Comparison of ENCODE assay signal across 29 cellular contexts in genomic region chr12:10169094-10169493, GRCh38. TPM values are rescaled to one million over a fixed set of nuclear protein-coding genes. Genes with fewer than 3 reads are reported as not detected.
DNase-seq lines count a peak whose midpoint lies in the region; ATAC-seq and TF ChIP-seq lines count a peak whose summit lies in the region.
"Had no signal": no experiment of that assay in that cellular context is flagged by ENCODE, and none has a peak within 500 bp of the region (broad histone marks: within the 10 kb centered on the region; RNA-seq: fewer than 3 reads in every experiment).

No MANE protein-coding gene starts in this region.

- no peaks in the 10 kb centered on the region for H3K9me3 Mint-ChIP-seq in HFFc6
- no peaks in the 10 kb centered on the region for H3K9me3 Mint-ChIP-seq in activated T-cell treated with anti-CD3 and anti-CD28 coated beads, Interleukin-2, amount 50 U/mL, for 24 hours
- no peaks in the 10 kb centered on the region for H3K9me3 Mint-ChIP-seq in activated T-cell treated with anti-CD3 and anti-CD28 coated beads, Interleukin-2, amount 50 U/mL, for 4 hours
- H3K9me3 Mint-ChIP-seq: memory B cell; naive B cell; stimulated activated memory B cell treated with anti-CD40 and anti-IgM and Interleukin-4, amounts not matched to agents 10 μg/mL and 1 μg/mL and 100 μg/mL, for 72 hours; T-helper 1 cell treated with Interleukin-12 subunit alpha and Interleukin-12 subunit beta and Interleukin-4 antibody, amounts not matched to agents 30 μg/mL and 1 μg/mL, for 36 hours had no signal

- intact Hi-C loops in Right ventricle myocardium inferior (cut with DNase I): no loop called here

- no peaks in the 10 kb centered on the region for H3K9me3 ChIP-seq in adipocyte (ENCODE audit: control insufficient read depth, low read length)
- H3K9me3 ChIP-seq: heart left ventricle, suprapubic skin had no signal

- H3K9ac ChIP-seq in adipocyte (ENCODE audit: low read length): no peak overlapping the region
- H3K9ac ChIP-seq: KMS-11 had no signal

- peaks cover 2% of the 10 kb centered on the region; the same call in 1 of the 2 replicates for H3K27me3 Mint-ChIP-seq in HFFc6 (ENCODE audit: insufficient read depth)
- peaks cover 9% of the 10 kb centered on the region for H3K27me3 Mint-ChIP-seq in activated T-cell treated with anti-CD3 and anti-CD28 coated beads, Interleukin-2, amount 50 U/mL, for 24 hours
- peaks cover 17% of the 10 kb centered on the region for H3K27me3 Mint-ChIP-seq in activated T-cell treated with anti-CD3 and anti-CD28 coated beads, Interleukin-2, amount 50 U/mL, for 4 hours (ENCODE audit: low read depth)

- H3K36me3 ChIP-seq in adipocyte (ENCODE audit: control insufficient read depth, insufficient read depth, low read length, severe bottlenecking): no peaks in the 10 kb centered on the region
- H3K36me3 ChIP-seq: heart left ventricle, suprapubic skin had no signal

- TF ChIP-seq CTCF in HFFc6 (IDR thresholded peaks at IDR 0.05): no peak

- H3K4me3 Mint-ChIP-seq in HFFc6: peak overlapping the region; percentile 75
- no peak overlapping the region for H3K4me3 Mint-ChIP-seq in activated T-cell treated with anti-CD3 and anti-CD28 coated beads, Interleukin-2, amount 50 U/mL, for 24 hours
- H3K4me3 Mint-ChIP-seq in activated T-cell treated with anti-CD3 and anti-CD28 coated beads, Interleukin-2, amount 50 U/mL, for 4 hours: no peak overlapping the region
- H3K4me3 Mint-ChIP-seq: memory B cell; naive B cell; stimulated activated memory B cell treated with anti-CD40 and anti-IgM and Interleukin-4, amounts not matched to agents 10 μg/mL and 1 μg/mL and 100 μg/mL, for 72 hours; T-helper 1 cell treated with Interleukin-12 subunit alpha and Interleukin-12 subunit beta and Interleukin-4 antibody, amounts not matched to agents 30 μg/mL and 1 μg/mL, for 36 hours had no signal

- peak overlapping the region; percentile 76 for H3K27ac Mint-ChIP-seq in HFFc6
- no peak overlapping the region for H3K27ac Mint-ChIP-seq in activated T-cell treated with anti-CD3 and anti-CD28 coated beads, Interleukin-2, amount 50 U/mL, for 24 hours
- H3K27ac Mint-ChIP-seq: memory B cell; stimulated activated memory B cell treated with anti-CD40 and anti-IgM and Interleukin-4, amounts not matched to agents 10 μg/mL and 1 μg/mL and 100 μg/mL, for 72 hours; T-helper 1 cell treated with Interleukin-12 subunit alpha and Interleukin-12 subunit beta and Interleukin-4 antibody, amounts not matched to agents 30 μg/mL and 1 μg/mL, for 36 hours had no signal

- no peak for ATAC-seq in Right ventricle myocardium inferior
- no peak for ATAC-seq in activated T-cell treated with anti-CD3 and anti-CD28 coated beads, Interleukin-2, amount 50 U/mL, for 4 hours
- ATAC-seq: heart left ventricle; left cardiac atrium; stimulated activated memory B cell treated with anti-CD40 and anti-IgM and Interleukin-4, amounts not matched to agents 10 μg/mL and 1 μg/mL and 100 μg/mL, for 72 hours had no signal

- peaks cover 74% of the 10 kb centered on the region for H3K4me1 Mint-ChIP-seq in HFFc6 (ENCODE audit: low read depth)
- H3K4me1 Mint-ChIP-seq in activated T-cell treated with anti-CD3 and anti-CD28 coated beads, Interleukin-2, amount 50 U/mL, for 24 hours (ENCODE audit: low read depth): no peaks in the 10 kb centered on the region
- H3K4me1 Mint-ChIP-seq in activated T-cell treated with anti-CD3 and anti-CD28 coated beads, Interleukin-2, amount 50 U/mL, for 4 hours (ENCODE audit: low read depth): no peaks in the 10 kb centered on the region
- H3K4me1 Mint-ChIP-seq: memory B cell; naive B cell; stimulated activated memory B cell treated with anti-CD40 and anti-IgM and Interleukin-4, amounts not matched to agents 10 μg/mL and 1 μg/mL and 100 μg/mL, for 72 hours had no signal

- DNase-seq in AG08395 (ENCODE audit: low spot score) (peak; percentile 51), HFFc6 (peak; percentile 45), adipocyte (ENCODE audit: low read depth) (peak; percentile 52), iris pigment epithelial cell (ENCODE audit: low read depth) (peak; percentile 71), Right ventricle myocardium inferior (ENCODE audit: missing footprints) (no peak), NK-92 (lab: John Stamatoyannopoulos, UW; ENCODE audit: unreplicated experiment) (no peak)
- DNase-seq in activated T-cell treated with anti-CD3 and anti-CD28 coated beads, Interleukin-2, amount 50 U/mL, for 24 hours: no peak
- no peak for DNase-seq in activated T-cell treated with anti-CD3 and anti-CD28 coated beads, Interleukin-2, amount 50 U/mL, for 4 hours
- DNase-seq: activated CD4-positive, alpha-beta T cell treated with anti-CD3 and anti-CD28 coated beads for 4 hours; activated CD8-positive, alpha-beta memory T cell treated with anti-CD3 and anti-CD28 coated beads for 24 hours; activated naive CD4-positive, alpha-beta T cell; activated T-cell treated with anti-CD3 and anti-CD28 coated beads, Interleukin-2, amount 50 U/mL, for 1 hour; anterior cingulate cortex; central memory CD4-positive, alpha-beta T cell; DMS79 treated with DMSO at 0.1 percent for 48 hours; heart left ventricle; left cardiac atrium; naive B cell; NCI-H1694; NCI-H2171; NCI-H524; occipital lobe; stimulated activated CD4-positive, alpha-beta T cell treated with anti-CD3 and anti-CD28 coated beads, Interleukin-4, amount 100 ng/mL, for 1 hour had no signal

- peaks cover 8% of the 10 kb centered on the region for H3K4me1 ChIP-seq in adipocyte (ENCODE audit: control insufficient read depth, insufficient read depth, low read length)
- H3K4me1 ChIP-seq: suprapubic skin had no signal

- peaks cover 10% of the 10 kb centered on the region for H3K36me3 Mint-ChIP-seq in HFFc6 (ENCODE audit: low read depth)
- no peaks in the 10 kb centered on the region for H3K36me3 Mint-ChIP-seq in activated T-cell treated with anti-CD3 and anti-CD28 coated beads, Interleukin-2, amount 50 U/mL, for 24 hours (ENCODE audit: low read depth)
- no peaks in the 10 kb centered on the region for H3K36me3 Mint-ChIP-seq in activated T-cell treated with anti-CD3 and anti-CD28 coated beads, Interleukin-2, amount 50 U/mL, for 4 hours (ENCODE audit: insufficient read depth)
- H3K36me3 Mint-ChIP-seq: memory B cell; naive B cell; stimulated activated memory B cell treated with anti-CD40 and anti-IgM and Interleukin-4, amounts not matched to agents 10 μg/mL and 1 μg/mL and 100 μg/mL, for 72 hours had no signal

- no peaks in the 10 kb centered on the region for H3K27me3 ChIP-seq in adipocyte (replicated peaks; ENCODE audit: control insufficient read depth, insufficient read depth, low read length)
- H3K27me3 ChIP-seq: heart left ventricle, suprapubic skin had no signal

- H3K4me3 ChIP-seq in adipocyte (ENCODE audit: low read length): no peak overlapping the region
- H3K4me3 ChIP-seq: heart left ventricle, suprapubic skin had no signal

RNA-seq across cellular contexts. Expression of gene OLR1, which starts 2.8 kb away (rescaled TPM):
- total RNA-seq in HFFc6 (2021; fragmentation: NEBNext Ultra II Directional; extraction: Animal tissue kit (Norgen Biotek cat#: 25700)): 10 to 100 TPM; 30.3 to 53.6 (median 40.0) TPM
- total RNA-seq in Right ventricle myocardium inferior: 0.24 TPM
- total RNA-seq in activated T-cell treated with anti-CD3 and anti-CD28 coated beads, Interleukin-2, amount 50 U/mL, for 4 hours: not detected
- total RNA-seq: endothelial cell of umbilical vein, suprapubic skin had no signal

RNA-seq across cellular contexts. Expression of gene TMEM52B, which starts 9.7 kb away (rescaled TPM):
- 1 to 10 TPM in 4 of 6 experiments, under 1 TPM in 2; 0.74 to 2.3 (median 1.1) TPM for total RNA-seq in HFFc6 (2021; fragmentation: NEBNext Ultra II Directional; extraction: Animal tissue kit (Norgen Biotek cat#: 25700))
- not detected for total RNA-seq in Right ventricle myocardium inferior
- total RNA-seq in activated T-cell treated with anti-CD3 and anti-CD28 coated beads, Interleukin-2, amount 50 U/mL, for 4 hours: not detected
- total RNA-seq: left cardiac atrium had no signal

RNA-seq across cellular contexts. Expression of gene CLEC7A, which starts 39.1 kb away (rescaled TPM):
- not detected for total RNA-seq in HFFc6 (2021; fragmentation: NEBNext Ultra II Directional; extraction: Animal tissue kit (Norgen Biotek cat#: 25700))
- total RNA-seq in Right ventricle myocardium inferior: 3.1 TPM
- under 1 TPM in 2 of 3 donors, not detected in 1; 0.16 to 0.69 TPM for total RNA-seq in activated T-cell treated with anti-CD3 and anti-CD28 coated beads, Interleukin-2, amount 50 U/mL, for 4 hours
- total RNA-seq: endothelial cell of umbilical vein had no signal

RNA-seq across cellular contexts. Expression of gene GABARAPL1, which starts 43.6 kb away (rescaled TPM):
- total RNA-seq in HFFc6 (2021; fragmentation: NEBNext Ultra II Directional; extraction: Animal tissue kit (Norgen Biotek cat#: 25700)): 100 to 1,000 TPM; 152 to 231 (median 162) TPM
- 282 TPM for total RNA-seq in Right ventricle myocardium inferior
- total RNA-seq in activated T-cell treated with anti-CD3 and anti-CD28 coated beads, Interleukin-2, amount 50 U/mL, for 4 hours: 10 to 100 TPM in 1 of 3 donors, 1 to 10 TPM in 2; 6.3 to 10.4 (median 9.3) TPM

Comparison
In these comparisons a context has a peak if more than half of its experiments do, and no peak if none do; other contexts are left out.
1. DNase-seq: peak in AG08395 (single experiment), HFFc6 (single experiment), adipocyte (single experiment) and iris pigment epithelial cell (single experiment); none in activated T-cell treated with anti-CD3 and anti-CD28 coated beads, Interleukin-2, amount 50 U/mL, for 24 hours (single experiment), Right ventricle myocardium inferior (single experiment), activated T-cell treated with anti-CD3 and anti-CD28 coated beads, Interleukin-2, amount 50 U/mL, for 4 hours (single experiment) and NK-92 (single experiment).
2. RNA of gene OLR1, which starts 2.8 kb away (total RNA-seq): 30.3 to 53.6 TPM in HFFc6; 0.24 TPM in Right ventricle myocardium inferior (single experiment) and not detected in activated T-cell treated with anti-CD3 and anti-CD28 coated beads, Interleukin-2, amount 50 U/mL, for 4 hours; every median in the first group is over 10 times any median in the second.